ENCODE assay signal across 1 cellular context in genomic region chr14:22846811-22847307, GRCh38.
TF ChIP-seq lines count a peak whose summit lies in the region.

No MANE protein-coding gene starts in this region.

TF ChIP-seq in H1, 55 proteins besides CTCF, POLR2A, EP300 and RAD21:
- TF ChIP-seq JUN (IDR thresholded peaks at IDR 0.05; ENCODE audit: low read depth, low read length) (no peak), HDAC2 (IDR thresholded peaks at IDR 0.05; ENCODE audit: borderline replicate concordance in 1 of 2, low read depth in 2 of 2, low read length in 2 of 2) (no peak), TBP (IDR thresholded peaks at IDR 0.05; ENCODE audit: low read depth, low read length) (no peak), KDM1A (IDR thresholded peaks at IDR 0.05; ENCODE audit: borderline replicate concordance, low read length) (no peak), BRCA1 (IDR thresholded peaks at IDR 0.05; ENCODE audit: low read depth, low read length) (no peak), HDAC6 (IDR thresholded peaks at IDR 0.05; ENCODE audit: low read depth, low read length) (no peak), RNF2 (IDR thresholded peaks at IDR 0.05; ENCODE audit: borderline replicate concordance, low read depth, low read length, missing control alignments, poor library complexity, severe bottlenecking) (no peak), SUZ12 (IDR thresholded peaks at IDR 0.05; ENCODE audit: low read length) (no peak), SRF (IDR thresholded peaks at IDR 0.05; ENCODE audit: low read depth, low read length) (no peak), USF2 (IDR thresholded peaks at IDR 0.05; ENCODE audit: low read length) (no peak), TCF12 (IDR thresholded peaks at IDR 0.05; ENCODE audit: low read depth, low read length) (no peak), KDM4A (IDR thresholded peaks at IDR 0.05; ENCODE audit: low read depth, low read length, severe bottlenecking) (no peak), SAP30 (IDR thresholded peaks at IDR 0.05; ENCODE audit: insufficient read depth, insufficient replicate concordance, low read length) (no peak), SP2 (IDR thresholded peaks at IDR 0.05; ENCODE audit: low read length) (no peak), BCL11A (IDR thresholded peaks at IDR 0.05; ENCODE audit: low read depth in 2 of 2, low read length in 2 of 2) (no peak)
